In the genomic region with DNA sequence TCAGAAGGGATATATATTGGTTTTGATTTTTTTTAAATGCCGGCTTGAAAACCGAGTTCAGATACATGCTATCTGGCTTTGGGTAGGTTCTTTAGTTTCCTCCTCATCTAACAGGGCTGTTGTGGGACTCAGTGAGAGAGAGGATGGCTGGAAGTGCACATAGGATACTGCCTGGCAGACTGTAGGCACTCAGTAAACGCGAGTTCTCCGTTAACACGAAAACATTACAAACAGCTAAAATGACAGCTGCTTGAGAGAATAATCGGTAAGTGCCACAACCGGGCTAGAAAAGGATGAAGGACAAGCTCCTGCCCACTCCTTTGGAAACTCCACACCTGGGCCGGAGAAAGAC, we compare ENCODE assay signal across 8 cellular contexts. TPM values are rescaled to one million over a fixed set of nuclear protein-coding genes. Genes with fewer than 3 reads are reported as not detected.
A peak's percentile ranks its signal among the peaks of the same experiment; 100 is the strongest.
DNase-seq lines count a peak whose midpoint lies in the region; ATAC-seq and TF ChIP-seq lines count a peak whose summit lies in the region.

No MANE protein-coding gene starts in this region.

- peaks cover 65% of the 10 kb centered on the region for H3K36me3 Mint-ChIP-seq in activated T-helper 17 cell treated with anti-CD3 and anti-CD28 coated beads, Interleukin-2, amount 50 U/mL, for 72 hours (ENCODE audit: low read depth)

- H4K20me1 ChIP-seq in smooth muscle cell (ENCODE audit: low read depth), result peaks cover 36% of the 10 kb centered on the region

- H3K4me2 ChIP-seq in smooth muscle cell, result peak overlapping the region; percentile 97

- TF ChIP-seq CTCF in smooth muscle cell (IDR thresholded peaks at IDR 0.05; ENCODE audit: borderline replicate concordance, insufficient read depth, poor library complexity, severe bottlenecking), result no peak

- DNase-seq in 8988T (peak; percentile 22), right cardiac atrium (no peak), smooth muscle cell (lab: John Stamatoyannopoulos, UW; ENCODE audit: unreplicated experiment) (no peak), NCI-H1417 treated with DMSO at 0.1 percent for 48 hours (lab: John Stamatoyannopoulos, UW) (no peak), NCI-H1436 (lab: John Stamatoyannopoulos, UW) (no peak)

- peak overlapping the region; percentile 99 for H2AFZ ChIP-seq in smooth muscle cell (ENCODE audit: low read depth)

- peak overlapping the region; percentile 92 for H3K4me3 Mint-ChIP-seq in activated T-helper 17 cell treated with anti-CD3 and anti-CD28 coated beads, Interleukin-2, amount 50 U/mL, for 72 hours

- under 1% methylated on average over 9 of the region's 9 CpGs for WGBS in right cardiac atrium
- WGBS in smooth muscle cell (ENCODE audit: low lambda C conversion rate), result 3% methylated on average over 9 of the region's 9 CpGs

- intact Hi-C loops in right cardiac atrium (cut with DNase I), result no loop called here

- H3K27ac Mint-ChIP-seq in activated T-helper 17 cell treated with anti-CD3 and anti-CD28 coated beads, Interleukin-2, amount 50 U/mL, for 72 hours, result peak overlapping the region; percentile 98

- no peaks in the 10 kb centered on the region for H3K36me3 ChIP-seq in smooth muscle cell (ENCODE audit: low read depth)

- ATAC-seq in GM18517 (IDR thresholded peaks at IDR 0.05; ENCODE audit: unreplicated experiment), result peak; percentile 4
- ATAC-seq in HG03342 (IDR thresholded peaks at IDR 0.05; ENCODE audit: unreplicated experiment), result peak; percentile 4
- ATAC-seq in activated T-helper 17 cell treated with anti-CD3 and anti-CD28 coated beads, Interleukin-2, amount 50 U/mL, for 72 hours (replicated peaks), result peak; percentile 31
- peak; percentile 28 to 55 for ATAC-seq in right cardiac atrium

- H3K9me3 Mint-ChIP-seq in activated T-helper 17 cell treated with anti-CD3 and anti-CD28 coated beads, Interleukin-2, amount 50 U/mL, for 72 hours, result no peaks in the 10 kb centered on the region

- H3K27me3 ChIP-seq in right cardiac atrium (ENCODE audit: control insufficient read depth, insufficient read depth), result no peaks in the 10 kb centered on the region
- no peaks in the 10 kb centered on the region for H3K27me3 ChIP-seq in smooth muscle cell (ENCODE audit: low read depth)

- H3K79me2 ChIP-seq in smooth muscle cell (ENCODE audit: low read depth), result peaks cover 50% of the 10 kb centered on the region

- H3K4me3 ChIP-seq in right cardiac atrium (ENCODE audit: low read length) (peak overlapping the region; percentile 75), smooth muscle cell (peak overlapping the region; percentile 96)

- peak overlapping the region; percentile 92 for H3K9ac ChIP-seq in smooth muscle cell (ENCODE audit: low read depth)

- H3K9me3 ChIP-seq in right cardiac atrium (ENCODE audit: control insufficient read depth, low read length) (no peaks in the 10 kb centered on the region), smooth muscle cell (replicated peaks; ENCODE audit: low read depth) (no peaks in the 10 kb centered on the region)

- peaks cover 4% of the 10 kb centered on the region for H3K4me1 ChIP-seq in right cardiac atrium (ENCODE audit: control insufficient read depth, insufficient read depth, low read length)
- peaks cover 19% of the 10 kb centered on the region for H3K4me1 ChIP-seq in smooth muscle cell (ENCODE audit: low read depth)

- H3K27me3 Mint-ChIP-seq in activated T-helper 17 cell treated with anti-CD3 and anti-CD28 coated beads, Interleukin-2, amount 50 U/mL, for 72 hours, result no peaks in the 10 kb centered on the region

- peak overlapping the region; percentile 38 for H3K27ac ChIP-seq in right cardiac atrium (ENCODE audit: low read length)
- H3K27ac ChIP-seq in smooth muscle cell (ENCODE audit: low read depth), result peak overlapping the region; percentile 90

- H3K4me1 Mint-ChIP-seq in activated T-helper 17 cell treated with anti-CD3 and anti-CD28 coated beads, Interleukin-2, amount 50 U/mL, for 72 hours, result peaks cover 32% of the 10 kb centered on the region

- no peaks in the 10 kb centered on the region for H3F3A ChIP-seq in smooth muscle cell (ENCODE audit: low read depth)

RNA-seq across cellular contexts. Expression of gene XRRA1, which starts 0.4 kb away (rescaled TPM):
- 10 to 100 TPM; 30.1 to 41.0 TPM for total RNA-seq in activated T-helper 17 cell treated with anti-CD3 and anti-CD28 coated beads, Interleukin-2, amount 50 U/mL, for 72 hours
- 10 to 100 TPM in 2 of 4 donors, 1 to 10 TPM in 2; 6.3 to 15.2 (median 11.3) TPM for total RNA-seq in right cardiac atrium
- polyA plus RNA-seq in right cardiac atrium, result 2.4 TPM
- 3.8 and 9.1 TPM in 2 replicates for total RNA-seq in smooth muscle cell
- 7.3 and 9.4 TPM in 2 replicates for polyA plus RNA-seq in smooth muscle cell

RNA-seq across cellular contexts. Expression of gene SPCS2, which starts 0.5 kb away (rescaled TPM):
- total RNA-seq in activated T-helper 17 cell treated with anti-CD3 and anti-CD28 coated beads, Interleukin-2, amount 50 U/mL, for 72 hours, result 100 to 1,000 TPM; 143 to 195 TPM
- total RNA-seq in right cardiac atrium (100 to 1,000 TPM in 3 of 4 donors, 10 to 100 TPM in 1; 91.5 to 127 (median 118) TPM), smooth muscle cell (49.9 and 55.3 TPM in 2 replicates)
- polyA plus RNA-seq in right cardiac atrium (125 TPM), smooth muscle cell (325 and 345 TPM in 2 replicates)

RNA-seq across cellular contexts. Expression of gene NEU3, which starts 40.2 kb away (rescaled TPM):
- 10 to 100 TPM; 19.5 to 26.4 TPM for total RNA-seq in activated T-helper 17 cell treated with anti-CD3 and anti-CD28 coated beads, Interleukin-2, amount 50 U/mL, for 72 hours
- total RNA-seq in right cardiac atrium (1 to 10 TPM; 3.6 to 7.2 (median 4.9) TPM), smooth muscle cell (5.0 and 8.5 TPM in 2 replicates)
- polyA plus RNA-seq in right cardiac atrium (5.2 TPM), smooth muscle cell (2.1 and 3.9 TPM in 2 replicates)
